Comparison of ENCODE assay signal across 20 cellular contexts in the genomic region with DNA sequence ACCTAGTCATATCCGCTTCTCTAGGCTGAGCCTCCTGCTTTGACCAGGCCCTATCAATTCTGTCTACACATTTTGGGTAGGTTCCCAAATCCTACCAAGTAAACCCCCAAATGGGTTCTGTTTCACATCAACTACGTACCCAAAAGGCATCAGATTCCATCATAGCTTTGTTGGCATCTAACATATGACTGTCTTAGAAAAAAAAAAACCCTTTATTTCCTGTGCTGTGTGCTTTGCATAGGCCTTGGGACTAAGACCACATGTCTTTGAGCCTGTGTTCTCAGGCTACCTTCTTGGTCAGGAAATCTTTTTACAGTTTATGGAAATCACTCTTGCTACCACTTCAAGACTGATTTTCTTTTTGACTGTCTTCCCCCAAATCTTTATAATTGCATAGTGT.
A peak's percentile ranks its signal among the peaks of the same experiment; 100 is the strongest.
DNase-seq lines count a peak whose midpoint lies in the region; ATAC-seq and TF ChIP-seq lines count a peak whose summit lies in the region.
"Had no signal": no experiment of that assay in that cellular context is flagged by ENCODE, and none has a peak within 500 bp of the region (broad histone marks: within the 10 kb centered on the region; RNA-seq: fewer than 3 reads in every experiment).

No MANE protein-coding gene starts in this region.

- no peak for TF ChIP-seq CTCF in HFFc6 (IDR thresholded peaks at IDR 0.05)
- no peak for TF ChIP-seq CTCF in fibroblast of pulmonary artery (IDR thresholded peaks at IDR 0.05; ENCODE audit: low read length, missing control alignments)

- no peak overlapping the region for H3K4me3 ChIP-seq in fibroblast of pulmonary artery (replicated peaks; ENCODE audit: low read depth, low read length)
- H3K4me3 ChIP-seq: A549 had no signal

- peaks cover 16% of the 10 kb centered on the region for H3K36me3 Mint-ChIP-seq in HFFc6 (ENCODE audit: low read depth)

- in situ Hi-C loops in ACHN (cut with HindIII; ENCODE audit: low pct_ligation_motif_present, low pct_unique_long_range_greater_than_20kb, low sequenced_read_pairs): no loop called here

- peak overlapping the region; percentile 24; the same call in 1 of the 2 replicates for H3K27ac Mint-ChIP-seq in HFFc6
- H3K27ac Mint-ChIP-seq: activated CD4-positive, alpha-beta memory T cell treated with anti-CD3 and anti-CD28 coated beads, Interleukin-2, amount 10 ng/mL, durations not matched to agents 7 days and 5 days; activated T-cell treated with anti-CD3 and anti-CD28 coated beads, Interleukin-2, amount 50 U/mL, for 24 hours; T-cell had no signal

- DNase-seq in HFFc6 (no peak), fibroblast of pulmonary artery (ENCODE audit: low read depth) (peak; percentile 59), activated gamma-delta T cell treated with Interleukin-2 at 50 U/mL for 16 hours (no peak), ACHN (no peak), NCI-H69 (lab: John Stamatoyannopoulos, UW) (no peak), GM19240 (ENCODE audit: insufficient read length, low spot score) (no peak)
- DNase-seq: activated CD4-positive, alpha-beta memory T cell treated with anti-CD3 and anti-CD28 coated beads, Interleukin-2, amount 10 ng/mL, durations not matched to agents 7 days and 5 days; activated naive CD4-positive, alpha-beta T cell treated with anti-CD3 and anti-CD28 coated beads, Interleukin-2, amount 50 U/mL, for 16 hours; activated T-cell treated with anti-CD3 and anti-CD28 coated beads, Interleukin-2, amount 50 U/mL, for 24 hours; aorta; cerebellar nuclear complex; erythroblast; NCI-H526; OCI-M1; SHP77; stimulated activated CD4-positive, alpha-beta T cell treated with anti-CD3 and anti-CD28 coated beads, Interleukin-4, amount 100 ng/mL, for 24 hours; T-cell had no signal

- H3K4me1 Mint-ChIP-seq in HFFc6 (ENCODE audit: low read depth): peaks cover 61% of the 10 kb centered on the region
- H3K4me1 Mint-ChIP-seq: T-cell had no signal

- H3K4me3 Mint-ChIP-seq in HFFc6: no peak overlapping the region
- H3K4me3 Mint-ChIP-seq: activated CD4-positive, alpha-beta memory T cell treated with anti-CD3 and anti-CD28 coated beads, Interleukin-2, amount 10 ng/mL, durations not matched to agents 7 days and 5 days; activated T-cell treated with anti-CD3 and anti-CD28 coated beads, Interleukin-2, amount 50 U/mL, for 24 hours; T-cell had no signal

- peaks cover 13% of the 10 kb centered on the region for H3K9me3 Mint-ChIP-seq in HFFc6

- ATAC-seq in GM18499 (IDR thresholded peaks at IDR 0.05; ENCODE audit: insufficient read depth, unreplicated experiment): peak; percentile 51
- peak; percentile 67 for ATAC-seq in HG03442 (IDR thresholded peaks at IDR 0.05; ENCODE audit: unreplicated experiment)
- ATAC-seq: A549, T-cell had no signal

- H3K27me3 Mint-ChIP-seq in HFFc6 (ENCODE audit: insufficient read depth): no peaks in the 10 kb centered on the region
- H3K27me3 Mint-ChIP-seq: activated CD4-positive, alpha-beta memory T cell treated with anti-CD3 and anti-CD28 coated beads, Interleukin-2, amount 10 ng/mL, durations not matched to agents 7 days and 5 days; activated T-cell treated with anti-CD3 and anti-CD28 coated beads, Interleukin-2, amount 50 U/mL, for 24 hours; T-cell had no signal
